Comparison of ENCODE assay signal across 9 cellular contexts in genomic region chr18:45879681-45880655, GRCh38. TPM values are rescaled to one million over a fixed set of nuclear protein-coding genes. Genes with fewer than 3 reads are reported as not detected.
DNase-seq lines count a peak whose midpoint lies in the region; ATAC-seq and TF ChIP-seq lines count a peak whose summit lies in the region.
"Had no signal": no experiment of that assay in that cellular context is flagged by ENCODE, and none has a peak within 500 bp of the region (broad histone marks: within the 10 kb centered on the region; RNA-seq: fewer than 3 reads in every experiment).

No MANE protein-coding gene starts in this region.

- no peak overlapping the region for H3K4ac ChIP-seq in neuronal stem cell (ENCODE audit: low read length)

- H3K79me2 ChIP-seq in PC-9 (ENCODE audit: low read depth): no peaks in the 10 kb centered on the region

- no peak overlapping the region for H4K91ac ChIP-seq in neuronal stem cell (ENCODE audit: low read depth, low read length, poor library complexity)

- no peaks in the 10 kb centered on the region for H3K27me3 ChIP-seq in HL-60 (ENCODE audit: insufficient read depth, poor library complexity, severe bottlenecking)
- no peaks in the 10 kb centered on the region for H3K27me3 ChIP-seq in PC-9 (ENCODE audit: insufficient read depth, low read depth)
- H3K27me3 ChIP-seq in neuronal stem cell (ENCODE audit: control insufficient read depth in 3 of 3, insufficient read depth in 3 of 3, low read depth in 1 of 3, low read length in 3 of 3): no peaks in the 10 kb centered on the region

- H3K27ac ChIP-seq in HL-60 (replicated peaks) (no peak overlapping the region), PC-9 (no peak overlapping the region), neuronal stem cell (replicated peaks; ENCODE audit: low read length) (no peak overlapping the region)

- H3K18ac ChIP-seq in neuronal stem cell (ENCODE audit: low read length): no peak overlapping the region

- peak; percentile 79 for ATAC-seq in GM19438 (IDR thresholded peaks at IDR 0.05; ENCODE audit: low read depth, unreplicated experiment)
- peak; percentile 78 to 88 for ATAC-seq in activated T-cell treated with anti-CD3 and anti-CD28 coated beads, Interleukin-2, amount 50 U/mL, for 72 hours (replicated peaks in 1 of 2)

- no peak overlapping the region for H3K9ac ChIP-seq in neuronal stem cell (ENCODE audit: low read depth, low read length, poor library complexity)

- no peaks in the 10 kb centered on the region for H3K9me2 ChIP-seq in PC-9 (ENCODE audit: insufficient read depth)

- no peak overlapping the region for H2AK5ac ChIP-seq in neuronal stem cell (ENCODE audit: low read depth, low read length)

- no peak overlapping the region for H3K4me2 ChIP-seq in PC-9
- H3K4me2 ChIP-seq in neuronal stem cell (ENCODE audit: insufficient read depth, low read length, poor library complexity, severe bottlenecking): no peak overlapping the region

- no peak overlapping the region for H3K4me3 ChIP-seq in HL-60 (replicated peaks; ENCODE audit: insufficient read depth, low read length)
- no peak overlapping the region for H3K4me3 ChIP-seq in PC-9
- no peak overlapping the region for H3K4me3 ChIP-seq in fibroblast of pulmonary artery (replicated peaks; ENCODE audit: low read depth, low read length)
- no peak overlapping the region for H3K4me3 ChIP-seq in neuronal stem cell (ENCODE audit: low read length in 2 of 2)

- WGBS in neuronal stem cell (ENCODE audit: extremely low coverage in 2 of 2, insufficient read length in 2 of 2, insufficient replicate concordance in 1 of 2), 2 donors: no CpG with 5 or more reads among the region's 17 CpGs

- H3K9me3 ChIP-seq in PC-9 (ENCODE audit: insufficient read depth, low read depth) (no peaks in the 10 kb centered on the region), neuronal stem cell (replicated peaks in 1 of 2; ENCODE audit: control insufficient read depth in 2 of 2, insufficient read depth in 1 of 2, low read depth in 1 of 2, low read length in 2 of 2) (peaks cover 0 to 10% of the 10 kb centered on the region in 2 donors)

- intact Hi-C loops in PC-9 (cut with micrococcal nuclease; ENCODE audit: unreplicated experiment): loop anchor here (1.0 to 2.0 kb wide), 3 partner anchors 157 to 215 kb away; no protein-coding TSS in a partner anchor

- peak overlapping the region; percentile 21 for H3K27ac Mint-ChIP-seq in activated T-cell treated with anti-CD3 and anti-CD28 coated beads, Interleukin-2, amount 50 U/mL, for 72 hours

- no peak overlapping the region for H2BK15ac ChIP-seq in neuronal stem cell (ENCODE audit: low read length)

- no peaks in the 10 kb centered on the region for H4K20me1 ChIP-seq in PC-9 (ENCODE audit: insufficient read depth)

- H2BK5ac ChIP-seq in neuronal stem cell (ENCODE audit: low read length): no peak overlapping the region

- H3K9me3 Mint-ChIP-seq in activated T-cell treated with anti-CD3 and anti-CD28 coated beads, Interleukin-2, amount 50 U/mL, for 72 hours: peaks cover 4% of the 10 kb centered on the region in 2 donors

- peaks cover 16% of the 10 kb centered on the region for H3K4me1 Mint-ChIP-seq in activated T-cell treated with anti-CD3 and anti-CD28 coated beads, Interleukin-2, amount 50 U/mL, for 72 hours (ENCODE audit: low read depth)

- H2BK120ac ChIP-seq in neuronal stem cell (ENCODE audit: low read depth, low read length): no peak overlapping the region

- no peak overlapping the region for H3K23ac ChIP-seq in neuronal stem cell (ENCODE audit: low read depth, low read length, poor library complexity)

- no peaks in the 10 kb centered on the region for H3K79me1 ChIP-seq in neuronal stem cell (ENCODE audit: low read depth, low read length)

- H2AFZ ChIP-seq in PC-9 (no peak overlapping the region), neuronal stem cell (ENCODE audit: low read length) (no peak overlapping the region)

- no peak overlapping the region for H2BK12ac ChIP-seq in neuronal stem cell (ENCODE audit: low read length)

- no peaks in the 10 kb centered on the region for H3K27me3 Mint-ChIP-seq in activated T-cell treated with anti-CD3 and anti-CD28 coated beads, Interleukin-2, amount 50 U/mL, for 72 hours (ENCODE audit: low read depth)

- peaks cover 11 to 30% of the 10 kb centered on the region in 2 donors for H3K36me3 Mint-ChIP-seq in activated T-cell treated with anti-CD3 and anti-CD28 coated beads, Interleukin-2, amount 50 U/mL, for 72 hours (ENCODE audit: insufficient read depth in 2 of 2)

- no peak overlapping the region for H3K4me3 Mint-ChIP-seq in activated T-cell treated with anti-CD3 and anti-CD28 coated beads, Interleukin-2, amount 50 U/mL, for 72 hours

- H3K36me3 ChIP-seq in PC-9 (ENCODE audit: low read depth) (peaks cover 21% of the 10 kb centered on the region), neuronal stem cell (replicated peaks in 1 of 2; ENCODE audit: control insufficient read depth in 2 of 2, insufficient read depth in 2 of 2, low read length in 2 of 2) (peaks cover 5 to 78% of the 10 kb centered on the region in 2 donors)

- H3F3A ChIP-seq in PC-9 (ENCODE audit: insufficient read depth, low read depth): no peaks in the 10 kb centered on the region

- BruUV-seq in PC-9 (replicated peaks; lab: Mats Ljungman, UMichigan): no TSS peak

- H3K4me1 ChIP-seq in PC-9 (replicated peaks; ENCODE audit: insufficient read depth) (no peaks in the 10 kb centered on the region), neuronal stem cell (ENCODE audit: control insufficient read depth in 2 of 2, insufficient read depth in 1 of 2, low read depth in 1 of 2, low read length in 2 of 2) (no peaks in the 10 kb centered on the region)

- DNase-seq in COLO668 (lab: John Stamatoyannopoulos, UW; ENCODE audit: unreplicated experiment) (peak; percentile 67), HL-60 (ENCODE audit: low read depth in 1 of 2, low spot score in 1 of 2) (peak; percentile 51 to 74), PC-9 (peak in 1 of 2 experiments; percentile 52), fibroblast of pulmonary artery (ENCODE audit: low read depth) (peak; percentile 70), neuronal stem cell (ENCODE audit: low spot score) (peak; percentile 59), superior temporal gyrus (ENCODE audit: extremely low spot score) (peak; percentile 80)
- peak; percentile 65 to 84 for DNase-seq in activated T-cell treated with anti-CD3 and anti-CD28 coated beads, Interleukin-2, amount 50 U/mL, for 72 hours

- CTCF ChIA-PET in PC-9 (lab: Charles Lee): interaction anchor here (0.9 kb wide), 1 partner anchor 157 kb away, joined by 5 read pairs; no protein-coding TSS in a partner anchor

- POLR2A ChIA-PET in PC-9 (lab: Charles Lee; ENCODE audit: unreplicated experiment): no interaction called here

- H4K8ac ChIP-seq in neuronal stem cell (ENCODE audit: low read depth, low read length): no peak overlapping the region

- TF ChIP-seq CTCF in HL-60 (IDR thresholded peaks at IDR 0.05; ENCODE audit: insufficient read depth, low read length) (peak; percentile 100), PC-9 (conservative IDR thresholded peaks at IDR 0.05) (peak; percentile 98), fibroblast of pulmonary artery (IDR thresholded peaks at IDR 0.05; ENCODE audit: low read length, missing control alignments) (peak; percentile 99)

- H3K14ac ChIP-seq in neuronal stem cell (ENCODE audit: low read length): no peak overlapping the region

RNA-seq across cellular contexts. Expression of gene SIGLEC15, which starts 54.5 kb away (rescaled TPM):
- total RNA-seq in PC-9 (2021): 0.50 and 1.0 TPM in 2 replicates
- not detected for total RNA-seq in activated T-cell treated with anti-CD3 and anti-CD28 coated beads, Interleukin-2, amount 50 U/mL, for 72 hours
- polyA plus RNA-seq in neuronal stem cell (2013, experiment 1 of 2): not detected
- polyA plus RNA-seq in neuronal stem cell (2013, experiment 2 of 2): not detected
- total RNA-seq: activated CD8-positive, alpha-beta memory T cell treated with anti-CD3 and anti-CD28 coated beads for 36 hours had no signal
